ENCODE assay signal across 9 cellular contexts in genomic region chr16:1152123-1152638, GRCh38. TPM values are rescaled to one million over a fixed set of nuclear protein-coding genes. Genes with fewer than 3 reads are reported as not detected.
DNase-seq lines count a peak whose midpoint lies in the region; ATAC-seq and TF ChIP-seq lines count a peak whose summit lies in the region.
"Had no signal": no experiment of that assay in that cellular context is flagged by ENCODE, and none has a peak within 500 bp of the region (broad histone marks: within the 10 kb centered on the region; RNA-seq: fewer than 3 reads in every experiment).

No MANE protein-coding gene starts in this region.

- no peak overlapping the region for H3K27ac Mint-ChIP-seq in activated naive CD8-positive, alpha-beta T cell
- H3K27ac Mint-ChIP-seq in mesothelial cell of epicardium, result no peak overlapping the region

- no peak for TF ChIP-seq CTCF in mesothelial cell of epicardium (IDR thresholded peaks at IDR 0.05; ENCODE audit: unreplicated experiment)

- no peaks in the 10 kb centered on the region for H3K9me3 Mint-ChIP-seq in activated naive CD8-positive, alpha-beta T cell (ENCODE audit: low read depth)
- H3K9me3 Mint-ChIP-seq in mesothelial cell of epicardium, result no peaks in the 10 kb centered on the region

- ATAC-seq in HG03175 (IDR thresholded peaks at IDR 0.05; ENCODE audit: unreplicated experiment), result no peak

- peaks cover 42% of the 10 kb centered on the region for H3K27me3 ChIP-seq in thymus (ENCODE audit: control insufficient read depth, insufficient read depth)

- peaks cover 3% of the 10 kb centered on the region for H3K27me3 Mint-ChIP-seq in activated naive CD8-positive, alpha-beta T cell
- peaks cover 33% of the 10 kb centered on the region for H3K27me3 Mint-ChIP-seq in mesothelial cell of epicardium (ENCODE audit: low read depth)

- H3K27ac ChIP-seq in thymus (ENCODE audit: low read depth), result peak overlapping the region; percentile 42
- H3K27ac ChIP-seq: HL-60 had no signal

- no peaks in the 10 kb centered on the region for H3K36me3 ChIP-seq in thymus (ENCODE audit: control insufficient read depth, insufficient read depth)

- H3K4me3 Mint-ChIP-seq in activated naive CD8-positive, alpha-beta T cell, result peak overlapping the region; percentile 38
- H3K4me3 Mint-ChIP-seq in mesothelial cell of epicardium, result peak overlapping the region; percentile 64

- DNase-seq in T-helper 2 cell (peak; percentile 15 to 50 (median 34)), mesothelial cell of epicardium (ENCODE audit: low spot score in 2 of 2, unreplicated experiment in 2 of 2) (peak in 1 of 2 experiments; percentile 57), COR-L47 (lab: John Stamatoyannopoulos, UW) (no peak), GM03348 (ENCODE audit: low spot score) (no peak)

- H3K4me1 ChIP-seq in thymus (ENCODE audit: control insufficient read depth, insufficient read depth, low read length), result no peaks in the 10 kb centered on the region

- peaks cover 1% of the 10 kb centered on the region for H3K9me3 ChIP-seq in thymus (ENCODE audit: control insufficient read depth)

- WGBS in thymus, result 4% methylated on average over 40 of the region's 40 CpGs

- peaks cover 2% of the 10 kb centered on the region for H3K4me1 Mint-ChIP-seq in activated naive CD8-positive, alpha-beta T cell (ENCODE audit: low read depth)
- H3K4me1 Mint-ChIP-seq in mesothelial cell of epicardium, result peaks cover 17% of the 10 kb centered on the region

- H3K36me3 Mint-ChIP-seq in activated naive CD8-positive, alpha-beta T cell, result no peaks in the 10 kb centered on the region
- H3K36me3 Mint-ChIP-seq in mesothelial cell of epicardium, result no peaks in the 10 kb centered on the region

- peak overlapping the region; percentile 52 for H3K4me3 ChIP-seq in thymus (ENCODE audit: low read length)

RNA-seq across cellular contexts. Expression of gene CACNA1H, which starts 0.7 kb away (rescaled TPM):
- total RNA-seq in mesothelial cell of epicardium, result 40.8 to 49.1 TPM (median 41.8 TPM) in 3 replicates
- 2.6 TPM for polyA plus RNA-seq in thymus
- total RNA-seq: bronchial epithelial cell had no signal

RNA-seq across cellular contexts. Expression of gene C1QTNF8, which starts 56.1 kb away (rescaled TPM):
- 0.20 TPM in 1 of 3 replicates, not detected in the others for total RNA-seq in mesothelial cell of epicardium
- 0.05 TPM for polyA plus RNA-seq in thymus
- total RNA-seq: bronchial epithelial cell had no signal

Comparison
In these comparisons a context has a peak if more than half of its experiments do, and no peak if none do; other contexts are left out.
1. DNase-seq: peak in T-helper 2 cell (5 of 5); none in COR-L47 (single experiment) and GM03348 (single experiment).